10 cellular contexts compared by ENCODE assay signal in genomic region chr1:228986093-228986904, GRCh38.
A peak's percentile ranks its signal among the peaks of the same experiment; 100 is the strongest.
DNase-seq lines count a peak whose midpoint lies in the region; ATAC-seq and TF ChIP-seq lines count a peak whose summit lies in the region.
"Had no signal": no experiment of that assay in that cellular context is flagged by ENCODE, and none has a peak within 500 bp of the region (broad histone marks: within the 10 kb centered on the region; RNA-seq: fewer than 3 reads in every experiment).

No MANE protein-coding gene starts in this region.

- peaks cover 4% of the 10 kb centered on the region in 2 donors for H3K36me3 Mint-ChIP-seq in CD14-positive monocyte
- H3K36me3 Mint-ChIP-seq: CD4-positive, alpha-beta memory T cell had no signal

- no peak for ATAC-seq in GM18868 (IDR thresholded peaks at IDR 0.05; ENCODE audit: unreplicated experiment)
- ATAC-seq: GM12878 had no signal

- intact Hi-C loops in CD14-positive monocyte (cut with micrococcal nuclease), result loop anchor here in 1 of 2 donors (5.0 kb wide), 1 partner anchor 81 kb away; no protein-coding TSS in a partner anchor

- peak overlapping the region in 1 of 2 donors; percentile 59 for H3K4me3 Mint-ChIP-seq in CD14-positive monocyte
- H3K4me3 Mint-ChIP-seq: CD4-positive, alpha-beta memory T cell had no signal

- no peaks in the 10 kb centered on the region for H4K20me1 ChIP-seq in osteoblast (ENCODE audit: insufficient read depth, low read length)

- DNase-seq in CD14-positive monocyte (ENCODE audit: low spot score) (no peak), NCI-H2171 treated with DMSO at 0.1 percent for 48 hours (lab: John Stamatoyannopoulos, UW) (peak; percentile 30), fibroblast of mammary gland (ENCODE audit: low read depth) (peak; percentile 10), osteoblast (ENCODE audit: insufficient read length, low spot score, missing footprints) (peak; percentile 52), T1000 (lab: John Stamatoyannopoulos, UW) (no peak), NCI-H82 (lab: John Stamatoyannopoulos, UW) (no peak)
- DNase-seq in activated CD8-positive, alpha-beta memory T cell treated with anti-CD3 and anti-CD28 coated beads, Interleukin-2, amount 50 U/mL, for 48 hours, result no peak
- DNase-seq: CD4-positive, alpha-beta memory T cell had no signal

- H3K36me3 ChIP-seq in osteoblast (ENCODE audit: insufficient read depth, low read length), result no peaks in the 10 kb centered on the region

- no peaks in the 10 kb centered on the region for H3K9me3 Mint-ChIP-seq in CD14-positive monocyte
- H3K9me3 Mint-ChIP-seq: CD4-positive, alpha-beta memory T cell had no signal

- peak overlapping the region; percentile 16 to 84 (median 70) for H3K27ac Mint-ChIP-seq in CD14-positive monocyte

- no peak overlapping the region for H3K27ac ChIP-seq in osteoblast (ENCODE audit: low read depth, low read length)

- H3K4me2 ChIP-seq in osteoblast (ENCODE audit: insufficient read depth, low read length), result no peak overlapping the region

- H3K9me3 ChIP-seq in osteoblast (ENCODE audit: low read depth, low read length), result no peaks in the 10 kb centered on the region

- H3K79me2 ChIP-seq in osteoblast (ENCODE audit: insufficient read depth, low read length), result no peaks in the 10 kb centered on the region

- no peak overlapping the region for H2AFZ ChIP-seq in osteoblast (ENCODE audit: low read length)

- H3K4me3 ChIP-seq in fibroblast of mammary gland (ENCODE audit: control insufficient read depth, low read depth, low read length), result no peak overlapping the region
- H3K4me3 ChIP-seq in osteoblast (ENCODE audit: insufficient read depth, low read length), result no peak overlapping the region
- H3K4me3 ChIP-seq: GM12878 had no signal

- TF ChIP-seq CTCF in CD14-positive monocyte (IDR thresholded peaks at IDR 0.05) (no peak), fibroblast of mammary gland (conservative IDR thresholded peaks at IDR 0.05; ENCODE audit: control insufficient read depth, insufficient read depth, low read depth, low read length) (no peak), osteoblast (IDR thresholded peaks at IDR 0.05; ENCODE audit: extremely low read depth, low read depth, low read length) (no peak)

- peaks cover 85% of the 10 kb centered on the region for H3K4me1 Mint-ChIP-seq in CD14-positive monocyte

- no peaks in the 10 kb centered on the region for H3K27me3 Mint-ChIP-seq in CD14-positive monocyte (ENCODE audit: low read depth in 3 of 3)
- H3K27me3 Mint-ChIP-seq: CD4-positive, alpha-beta memory T cell had no signal

- H3K4me1 ChIP-seq in osteoblast (ENCODE audit: insufficient read depth, low read length), result no peaks in the 10 kb centered on the region

- H3K27me3 ChIP-seq in osteoblast (ENCODE audit: insufficient read depth, low read length), result no peaks in the 10 kb centered on the region

Comparison
In these comparisons a context has a peak if more than half of its experiments do, and no peak if none do; other contexts are left out.
1. DNase-seq: peak in NCI-H2171 treated with DMSO at 0.1 percent for 48 hours (single experiment), fibroblast of mammary gland (single experiment) and osteoblast (single experiment); none in CD14-positive monocyte (single experiment), T1000 (single experiment), NCI-H82 (single experiment) and activated CD8-positive, alpha-beta memory T cell treated with anti-CD3 and anti-CD28 coated beads, Interleukin-2, amount 50 U/mL, for 48 hours (single experiment).